ENCODE assay signal across 10 cellular contexts in the genomic region with DNA sequence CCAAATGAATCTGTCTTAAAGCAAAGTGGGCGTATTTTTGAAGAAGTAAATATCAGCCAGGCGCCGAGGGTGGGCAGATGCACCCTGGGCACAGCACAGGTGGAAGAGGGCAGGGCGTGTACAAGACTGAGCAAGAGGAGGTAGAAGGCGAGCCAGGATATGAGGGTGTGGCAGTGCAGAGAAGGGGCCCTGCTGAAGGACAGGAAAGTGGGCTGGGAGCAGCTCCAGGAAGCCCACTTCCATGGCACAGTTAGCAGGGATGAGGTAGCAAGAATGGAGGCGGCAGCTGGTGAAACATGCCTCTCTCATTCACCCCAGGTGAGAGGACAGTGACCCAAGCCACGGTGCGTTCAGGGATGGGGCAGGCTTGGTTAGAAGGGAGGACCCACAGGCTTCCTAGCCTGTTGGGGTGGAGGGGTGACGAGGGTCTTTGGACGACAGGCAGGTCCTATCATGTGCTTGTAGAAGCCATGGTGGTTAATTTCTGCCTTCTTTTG.
DNase-seq lines count a peak whose midpoint lies in the region; ATAC-seq and TF ChIP-seq lines count a peak whose summit lies in the region.
"Had no signal": no experiment of that assay in that cellular context is flagged by ENCODE, and none has a peak within 500 bp of the region (broad histone marks: within the 10 kb centered on the region; RNA-seq: fewer than 3 reads in every experiment).

No MANE protein-coding gene starts in this region.

- intact Hi-C loops in CD4-positive, alpha-beta T cell (cut with DNase I, micrococcal nuclease): loop anchor here in 1 of 2 experiments (5.0 kb wide), 1 partner anchor 164 kb away; a partner anchor contains a TSS
- intact Hi-C loops in naive thymus-derived CD4-positive, alpha-beta T cell (cut with micrococcal nuclease): loop anchor here (1.0 to 2.0 kb wide), 8 partner anchors 13 to 261 kb away; a partner anchor contains a TSS

- H3K4me1 Mint-ChIP-seq in CD4-positive, alpha-beta T cell (ENCODE audit: low read depth): peaks cover 40% of the 10 kb centered on the region
- H3K4me1 Mint-ChIP-seq in naive thymus-derived CD4-positive, alpha-beta T cell: peaks cover 25 to 73% (median 49%) of the 10 kb centered on the region in 7 donors

- no peaks in the 10 kb centered on the region for H3K27me3 ChIP-seq in CD4-positive, alpha-beta T cell (ENCODE audit: control insufficient read depth, insufficient read depth, low read length)
- no peaks in the 10 kb centered on the region for H3K27me3 ChIP-seq in naive thymus-derived CD4-positive, alpha-beta T cell (ENCODE audit: control insufficient read depth in 2 of 2, insufficient read depth in 2 of 2, low read length in 2 of 2)
- H3K27me3 ChIP-seq: uterus had no signal

- H3K9me3 ChIP-seq in CD4-positive, alpha-beta T cell (ENCODE audit: control insufficient read depth, low read length): no peaks in the 10 kb centered on the region
- no peaks in the 10 kb centered on the region for H3K9me3 ChIP-seq in naive thymus-derived CD4-positive, alpha-beta T cell (ENCODE audit: control insufficient read depth in 2 of 3, low read length in 3 of 3)
- H3K9me3 ChIP-seq: uterus had no signal

- no peak overlapping the region for H3K4me3 ChIP-seq in naive thymus-derived CD4-positive, alpha-beta T cell (ENCODE audit: low read length)
- H3K4me3 ChIP-seq: uterus had no signal

- CTCF ChIA-PET in CD4-positive, alpha-beta T cell (lab: Charles Lee): no interaction called here
- CTCF ChIA-PET in naive thymus-derived CD4-positive, alpha-beta T cell (lab: Charles Lee): interaction anchor here (0.6 kb wide), 1 partner anchor 89 kb away, joined by 3 read pairs; no protein-coding TSS in a partner anchor

- peak; percentile 37 for ATAC-seq in CD4-positive, alpha-beta T cell (ENCODE audit: poor library complexity)
- ATAC-seq in HG02798 (IDR thresholded peaks at IDR 0.05; ENCODE audit: poor library complexity, unreplicated experiment) (peak; percentile 13), HG03045 (IDR thresholded peaks at IDR 0.05; ENCODE audit: unreplicated experiment) (no peak)
- ATAC-seq in activated naive CD4-positive, alpha-beta T cell treated with anti-CD3 and anti-CD28 coated beads, Interleukin-2, amount 50 U/mL, for 72 hours: peak in 1 of 2 donors; percentile 2
- peak; percentile 33 for ATAC-seq in naive thymus-derived CD4-positive, alpha-beta T cell

- peak overlapping the region; percentile 81 for H3K27ac Mint-ChIP-seq in CD4-positive, alpha-beta T cell
- peak overlapping the region; percentile 99 for H3K27ac Mint-ChIP-seq in activated naive CD4-positive, alpha-beta T cell treated with anti-CD3 and anti-CD28 coated beads, Interleukin-2, amount 50 U/mL, for 72 hours
- peak overlapping the region; percentile 67 to 92 (median 84) for H3K27ac Mint-ChIP-seq in naive thymus-derived CD4-positive, alpha-beta T cell

- H3K36me3 Mint-ChIP-seq in CD4-positive, alpha-beta T cell (ENCODE audit: low read depth): peaks cover 8% of the 10 kb centered on the region
- H3K36me3 Mint-ChIP-seq in activated naive CD4-positive, alpha-beta T cell treated with anti-CD3 and anti-CD28 coated beads, Interleukin-2, amount 50 U/mL, for 72 hours: peaks cover 4 to 12% of the 10 kb centered on the region in 2 donors
- H3K36me3 Mint-ChIP-seq in naive thymus-derived CD4-positive, alpha-beta T cell: peaks cover 0 to 31% (median 12%) of the 10 kb centered on the region in 5 donors

- peaks cover 0 to 4% (median 0%) of the 10 kb centered on the region in 3 experiments for H3K36me3 ChIP-seq in naive thymus-derived CD4-positive, alpha-beta T cell (ENCODE audit: control insufficient read depth in 2 of 3, insufficient read depth in 3 of 3, low read length in 3 of 3)
- H3K36me3 ChIP-seq: uterus had no signal

- no peaks in the 10 kb centered on the region for H3K9me3 Mint-ChIP-seq in CD4-positive, alpha-beta T cell
- H3K9me3 Mint-ChIP-seq in activated naive CD4-positive, alpha-beta T cell treated with anti-CD3 and anti-CD28 coated beads, Interleukin-2, amount 50 U/mL, for 72 hours: no peaks in the 10 kb centered on the region
- no peaks in the 10 kb centered on the region for H3K9me3 Mint-ChIP-seq in naive thymus-derived CD4-positive, alpha-beta T cell

- DNase-seq in CD4-positive, alpha-beta T cell: no peak
- DNase-seq in activated naive CD4-positive, alpha-beta T cell treated with anti-CD3 and anti-CD28 coated beads, Interleukin-2, amount 50 U/mL, for 72 hours (ENCODE audit: low spot score in 2 of 2): no peak
- DNase-seq in naive thymus-derived CD4-positive, alpha-beta T cell: no peak
- no peak for DNase-seq in KG1 (lab: John Stamatoyannopoulos, UW)
- no peak for DNase-seq in kidney tubule cell (ENCODE audit: low spot score)
- DNase-seq in DMS79 treated with DMSO at 0.1 percent for 48 hours (lab: John Stamatoyannopoulos, UW): no peak
- DNase-seq: NCI-H524 treated with DMSO at 0.1 percent for 48 hours, uterus had no signal

- no peak for TF ChIP-seq CTCF in CD4-positive, alpha-beta T cell (IDR thresholded peaks at IDR 0.05)

- POLR2A ChIA-PET in CD4-positive, alpha-beta T cell (lab: Charles Lee): interaction anchor here (0.9 kb wide), 1 partner anchor 163 kb away, joined by 3 read pairs; a partner anchor contains a TSS
- POLR2A ChIA-PET in naive thymus-derived CD4-positive, alpha-beta T cell (lab: Charles Lee): no interaction called here

- H3K27ac ChIP-seq in CD4-positive, alpha-beta T cell (ENCODE audit: low read depth, low read length): peak overlapping the region; percentile 15
- H3K27ac ChIP-seq in naive thymus-derived CD4-positive, alpha-beta T cell (ENCODE audit: low read depth, low read length): peak overlapping the region; percentile 55

- H3K4me3 Mint-ChIP-seq in CD4-positive, alpha-beta T cell: peak overlapping the region; percentile 32
- H3K4me3 Mint-ChIP-seq in naive thymus-derived CD4-positive, alpha-beta T cell: peak overlapping the region; percentile 17 to 71 (median 60)

- no peaks in the 10 kb centered on the region for H3K27me3 Mint-ChIP-seq in CD4-positive, alpha-beta T cell
- H3K27me3 Mint-ChIP-seq in naive thymus-derived CD4-positive, alpha-beta T cell: no peaks in the 10 kb centered on the region

- peaks cover 19 to 38% of the 10 kb centered on the region in 2 donors for H3K4me1 ChIP-seq in naive thymus-derived CD4-positive, alpha-beta T cell (ENCODE audit: control insufficient read depth in 2 of 2, insufficient read depth in 2 of 2, low read length in 2 of 2)
- H3K4me1 ChIP-seq: uterus had no signal
